ENCODE assay signal across 1 cellular context in the genomic region with DNA sequence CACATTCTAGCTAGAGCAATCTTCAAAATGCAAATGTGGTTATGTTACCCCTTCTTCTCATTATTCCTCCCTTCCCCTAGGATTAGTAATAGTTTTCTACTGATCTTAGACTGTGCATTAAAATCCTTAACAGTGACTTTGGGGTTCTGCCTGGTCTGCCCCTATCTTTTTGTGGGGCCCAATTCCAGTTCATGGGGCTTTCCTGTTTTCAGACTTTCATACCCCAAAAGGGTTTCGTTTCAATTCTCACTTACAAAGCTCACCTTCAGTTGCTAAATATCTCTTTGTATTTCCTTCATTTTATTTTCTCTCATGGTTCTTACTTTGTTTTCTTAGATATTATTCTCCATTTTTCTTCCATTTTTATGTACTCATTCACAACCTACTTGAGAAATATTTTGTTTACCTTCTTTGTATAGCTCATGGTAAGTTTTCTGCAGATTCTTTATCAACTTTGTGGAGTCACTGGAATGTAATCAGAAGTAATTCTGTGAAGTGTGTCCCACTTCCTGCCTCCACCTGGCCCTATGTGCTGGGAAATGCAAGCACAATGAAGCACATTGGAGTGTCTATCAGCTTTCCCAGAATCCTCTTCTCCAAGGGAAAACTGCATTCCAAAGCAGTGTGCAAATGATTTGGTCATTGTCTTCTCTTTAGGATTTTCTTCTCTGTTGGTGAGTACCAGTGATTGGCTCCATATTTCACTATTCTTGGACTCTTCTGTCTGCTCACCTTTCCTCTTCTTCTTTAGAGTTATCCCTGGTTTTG.
TF ChIP-seq lines count a peak whose summit lies in the region.

No MANE protein-coding gene starts in this region.

TF ChIP-seq in GM12878, 131 proteins besides CTCF, POLR2A, EP300 and RAD21 (continued from another document):
- TF ChIP-seq ZBTB11 (CRISPR knock-in tag; IDR thresholded peaks at IDR 0.05) (no peak), NR2C2 (IDR thresholded peaks at IDR 0.05; ENCODE audit: borderline replicate concordance, control insufficient read depth, insufficient read length, low read depth) (no peak)
